8 cellular contexts compared by ENCODE assay signal in genomic region chr11:809287-810039, GRCh38.
A peak's percentile ranks its signal among the peaks of the same experiment; 100 is the strongest.
DNase-seq lines count a peak whose midpoint lies in the region; ATAC-seq and FAIRE-seq lines count a peak whose summit lies in the region.

TSS of gene RPLP2 (plus strand) at chr11:809967. CDS start at chr11:810235, 268 bp downstream.

- peak; percentile 72 for ATAC-seq in GM19023 (IDR thresholded peaks at IDR 0.05; ENCODE audit: unreplicated experiment)
- peak; percentile 72 for ATAC-seq in HG03280 (IDR thresholded peaks at IDR 0.05; ENCODE audit: unreplicated experiment)

- FAIRE-seq in islet of Langerhans (lab: Jason Lieb, UNC) = peak; percentile 65

- DNase-seq in AG08395 (ENCODE audit: low spot score) (peak; percentile 97), NCI-H345 treated with DMSO at 0.1 percent for 48 hours (lab: John Stamatoyannopoulos, UW; ENCODE audit: unreplicated experiment) (peak; percentile 93)
- DNase-seq in activated CD4-positive, CD25-positive, alpha-beta regulatory T cell (lab: John Stamatoyannopoulos, UW) = peak; percentile 95 to 98 (median 96)
- DNase-seq in central memory CD4-positive, alpha-beta T cell = peak; percentile 96
- peak; percentile 96 for DNase-seq in stimulated activated CD4-positive, alpha-beta T cell treated with anti-CD3 and anti-CD28 coated beads, Interleukin-12 subunit alpha, Interleukin-12 subunit beta, amount 100 ng/mL, for 4 hours

Comparison
In these comparisons a context has a peak if more than half of its experiments do, and no peak if none do; other contexts are left out.
1. Peak in every context shown above with its lines: DNase-seq and ATAC-seq.